1 cellular context compared by ENCODE assay signal in genomic region chr3:157865449-157865862, GRCh38.
TF ChIP-seq lines count a peak whose summit lies in the region.

No MANE protein-coding gene starts in this region.

TF ChIP-seq in SK-N-SH treated with all-trans-retinoic acid at 6 μM for 48 hours, 23 proteins besides CTCF, POLR2A, EP300 and RAD21 (continued from another document):
- TF ChIP-seq, protein P1, sequence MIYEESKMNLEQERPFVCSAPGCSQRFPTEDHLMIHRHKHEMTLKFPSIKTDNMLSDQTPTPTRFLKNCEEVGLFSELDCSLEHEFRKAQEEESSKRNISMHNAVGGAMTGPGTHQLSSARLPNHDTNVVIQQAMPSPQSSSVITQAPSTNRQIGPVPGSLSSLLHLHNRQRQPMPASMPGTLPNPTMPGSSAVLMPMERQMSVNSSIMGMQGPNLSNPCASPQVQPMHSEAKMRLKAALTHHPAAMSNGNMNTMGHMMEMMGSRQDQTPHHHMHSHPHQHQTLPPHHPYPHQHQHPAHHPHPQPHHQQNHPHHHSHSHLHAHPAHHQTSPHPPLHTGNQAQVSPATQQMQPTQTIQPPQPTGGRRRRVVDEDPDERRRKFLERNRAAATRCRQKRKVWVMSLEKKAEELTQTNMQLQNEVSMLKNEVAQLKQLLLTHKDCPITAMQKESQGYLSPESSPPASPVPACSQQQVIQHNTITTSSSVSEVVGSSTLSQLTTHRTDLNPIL (CRISPR knock-in tag; IDR thresholded peaks at IDR 0.05; ENCODE audit: low read depth), result no peak
- no peak for TF ChIP-seq ZC3H10 (CRISPR knock-in tag; IDR thresholded peaks at IDR 0.05)
- no peak for TF ChIP-seq BACH2 (CRISPR knock-in tag; IDR thresholded peaks at IDR 0.05; ENCODE audit: borderline replicate concordance)
- no peak for TF ChIP-seq ZNF70 (CRISPR knock-in tag; IDR thresholded peaks at IDR 0.05)
- no peak for TF ChIP-seq OSR1 (CRISPR knock-in tag; IDR thresholded peaks at IDR 0.05)
TF ChIP-seq in SK-N-SH treated with all-trans-retinoic acid at 6 μM for 48 hours: peak in this region for 0.
